ENCODE assay signal across 14 cellular contexts in the genomic region with DNA sequence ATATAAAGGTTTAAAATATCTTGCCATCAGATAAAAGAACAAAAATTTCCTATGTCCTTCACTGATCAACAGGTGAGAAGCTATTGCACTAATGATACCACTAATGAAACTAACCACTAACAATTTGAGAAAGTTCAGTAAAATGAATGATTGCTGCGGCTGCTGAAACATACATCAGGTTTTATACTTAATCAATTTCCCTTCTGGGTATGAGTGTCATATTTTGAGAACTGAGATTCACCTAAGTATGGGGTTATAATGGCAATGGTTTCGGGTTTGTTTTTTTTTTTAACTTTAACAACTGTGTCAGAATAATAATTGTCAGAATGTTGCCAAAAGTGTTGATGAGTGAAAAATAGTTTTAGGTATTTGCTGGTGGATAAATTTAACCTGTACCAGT.
DNase-seq lines count a peak whose midpoint lies in the region; ATAC-seq lines count a peak whose summit lies in the region.
"Had no signal": no experiment of that assay in that cellular context is flagged by ENCODE, and none has a peak within 500 bp of the region (broad histone marks: within the 10 kb centered on the region; RNA-seq: fewer than 3 reads in every experiment).

No MANE protein-coding gene starts in this region.

- intact Hi-C loops in sciatic nerve (cut with DNase I), result no loop called here

- ATAC-seq in GM18858 (IDR thresholded peaks at IDR 0.05; ENCODE audit: unreplicated experiment) (peak; percentile 97), GM21381 (IDR thresholded peaks at IDR 0.05; ENCODE audit: unreplicated experiment) (peak; percentile 95), HG02938 (IDR thresholded peaks at IDR 0.05; ENCODE audit: unreplicated experiment) (peak; percentile 98), HG03520 (IDR thresholded peaks at IDR 0.05; ENCODE audit: unreplicated experiment) (peak; percentile 98), sciatic nerve (no peak)
- ATAC-seq: activated T-cell treated with anti-CD3 and anti-CD28 coated beads, Interleukin-2, amount 50 U/mL, for 4 hours had no signal

- DNase-seq in sciatic nerve (ENCODE audit: low spot score) (no peak), cerebellar nuclear complex (lab: John Stamatoyannopoulos, UW) (no peak)
- DNase-seq in NK-92 treated with Interleukin-12 subunit alpha and Interleukin-12 subunit beta, amount 100 ng/mL, for 24 hours (lab: John Stamatoyannopoulos, UW), result no peak
- DNase-seq in activated naive CD4-positive, alpha-beta T cell (lab: John Stamatoyannopoulos, UW), result no peak
- DNase-seq: activated T-cell treated with anti-CD3 and anti-CD28 coated beads, Interleukin-2, amount 50 U/mL, for 4 hours; effector CD4-positive, alpha-beta T cell; left ventricle myocardium inferior; NCI-H510A; SHP77; WERI-Rb-1 had no signal
